In genomic region chr12:92224685-92225331, GRCh38 we compare ENCODE assay signal across 9 cellular contexts.
DNase-seq lines count a peak whose midpoint lies in the region; ATAC-seq, FAIRE-seq and TF ChIP-seq lines count a peak whose summit lies in the region.
"Had no signal": no experiment of that assay in that cellular context is flagged by ENCODE, and none has a peak within 500 bp of the region (broad histone marks: within the 10 kb centered on the region; RNA-seq: fewer than 3 reads in every experiment).

No MANE protein-coding gene starts in this region.

- no peak for ATAC-seq in GM21825 (IDR thresholded peaks at IDR 0.05; ENCODE audit: unreplicated experiment)

- H2AFZ ChIP-seq in GM23248, result no peak overlapping the region

- no peak overlapping the region for H3K4me2 ChIP-seq in GM23248 (ENCODE audit: unreplicated experiment)

- H3K27ac ChIP-seq in GM23248, result no peak overlapping the region

- H3K4me1 ChIP-seq in GM23248 (ENCODE audit: insufficient read depth), result 0 out of 2 replicates have a peak, but pooled peaks cover 6% of the 10 kb centered on the region

- H3K9ac ChIP-seq in GM23248, result no peak overlapping the region

- in situ Hi-C loops in GM23248 (cut with MboI) (no loop called here), GM13977 (cut with MboI; ENCODE audit: low pct_unique_long_range_greater_than_20kb, low sequenced_read_pairs, unreplicated experiment) (no loop called here)

- no peak for FAIRE-seq in RCC 7860 (lab: Jason Lieb, UNC)

- H3K9me3 ChIP-seq in GM23248 (ENCODE audit: low read depth), result no peaks in the 10 kb centered on the region

- H4K20me1 ChIP-seq in GM23248 (ENCODE audit: insufficient read depth), result no peaks in the 10 kb centered on the region

- peak; percentile 58 for DNase-seq in GM23248
- DNase-seq in RPMI7951 (ENCODE audit: low read depth), result peak; percentile 29
- DNase-seq in fibroblast of the aortic adventitia (ENCODE audit: low read depth), result peak; percentile 73
- peak; percentile 23 for DNase-seq in renal cortical epithelial cell (ENCODE audit: low read depth)
- no peak for DNase-seq in RCC 7860 (ENCODE audit: low spot score)
- DNase-seq in DMS153 treated with DMSO at 0.1 percent for 48 hours (lab: John Stamatoyannopoulos, UW; ENCODE audit: unreplicated experiment), result no peak
- no peak for DNase-seq in GM13977 (ENCODE audit: low spot score)
- DNase-seq: activated CD4-positive, alpha-beta T cell treated with anti-CD3 and anti-CD28 coated beads for 4 hours had no signal

- 34% methylated on average over 6 of the region's 6 CpGs for WGBS in GM23248 (ENCODE audit: low coverage in 1 of 2, low lambda C conversion rate in 2 of 2, missing lambda C conversion rate in 2 of 2), 2 experiments

- H3K79me2 ChIP-seq in GM23248 (ENCODE audit: insufficient read depth), result no peaks in the 10 kb centered on the region

- H3K27me3 ChIP-seq in GM23248 (replicated peaks; ENCODE audit: insufficient read depth), result no peaks in the 10 kb centered on the region

- no peaks in the 10 kb centered on the region for H3K9me2 ChIP-seq in GM23248 (ENCODE audit: insufficient read depth)

- H3K4me3 ChIP-seq in GM23248 (no peak overlapping the region), fibroblast of the aortic adventitia (ENCODE audit: low read depth, low read length) (no peak overlapping the region)

- TF ChIP-seq CTCF in fibroblast of the aortic adventitia (IDR thresholded peaks at IDR 0.05; ENCODE audit: insufficient read depth, low read length) (no peak), GM13977 (IDR thresholded peaks at IDR 0.05; ENCODE audit: extremely low read depth, insufficient read depth, missing control alignments) (no peak)

- H3F3A ChIP-seq in GM23248 (ENCODE audit: insufficient read depth), result 0 out of 2 replicates have a peak, but pooled peaks cover 8% of the 10 kb centered on the region

- H3K36me3 ChIP-seq in GM23248 (ENCODE audit: low read depth), result no peaks in the 10 kb centered on the region

Comparison
In these comparisons a context has a peak if more than half of its experiments do, and no peak if none do; other contexts are left out.
1. DNase-seq: peak in GM23248 (single experiment), RPMI7951 (single experiment), fibroblast of the aortic adventitia (single experiment) and renal cortical epithelial cell (single experiment); none in RCC 7860 (single experiment), DMS153 treated with DMSO at 0.1 percent for 48 hours (single experiment) and GM13977 (single experiment).